In the genomic region with DNA sequence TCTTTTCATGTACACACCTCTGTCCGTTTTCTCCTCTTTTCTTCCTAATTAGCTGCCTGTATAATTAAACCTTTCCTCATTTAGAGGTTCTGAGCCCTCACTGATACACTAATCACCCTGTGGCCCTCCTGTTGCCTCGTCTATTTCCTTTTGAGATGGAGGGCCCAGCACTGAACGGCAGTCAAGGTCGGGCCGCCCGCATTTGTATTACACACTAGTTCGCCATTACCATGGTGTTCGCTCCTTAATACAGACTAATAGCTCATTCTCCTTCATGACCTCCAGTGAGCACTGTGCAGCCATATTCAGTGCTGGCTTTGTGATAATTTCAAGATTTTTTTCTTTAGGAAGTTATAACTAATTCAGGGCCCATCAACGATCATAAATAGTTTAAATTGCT, we compare ENCODE assay signal across 25 cellular contexts.
"Had no signal": no experiment of that assay in that cellular context is flagged by ENCODE, and none has a peak within 500 bp of the region (broad histone marks: within the 10 kb centered on the region; RNA-seq: fewer than 3 reads in every experiment).

No MANE protein-coding gene starts in this region.

- DNase-seq: activated CD4-positive, alpha-beta memory T cell treated with anti-CD3 and anti-CD28 coated beads, Interleukin-2, amount 10 ng/mL, durations not matched to agents 7 days and 5 days; activated CD4-positive, alpha-beta T cell treated with anti-CD3 and anti-CD28 coated beads for 1 hour; activated CD4-positive, alpha-beta T cell treated with anti-CD3 and anti-CD28 coated beads, Interleukin-2, amount 10 ng/mL, durations not matched to agents 7 days and 5 days; activated naive CD4-positive, alpha-beta T cell; activated T-cell treated with anti-CD3 and anti-CD28 coated beads, Interleukin-2, amount 50 U/mL, for 48 hours; anterior cingulate cortex; body of pancreas; cerebellar nuclear complex; dorsolateral prefrontal cortex; effector memory CD4-positive, alpha-beta T cell; heart left ventricle; hypothalamus; naive thymus-derived CD8-positive, alpha-beta T cell; nucleus accumbens; spleen; stimulated activated naive CD4-positive, alpha-beta T cell treated with Interleukin-2 at 50 U/mL for 16 hours; testis; transverse colon had no signal

- H3K4me3 Mint-ChIP-seq: activated CD4-positive, alpha-beta memory T cell treated with anti-CD3 and anti-CD28 coated beads, Interleukin-2, amount 10 ng/mL, durations not matched to agents 7 days and 5 days; activated CD4-positive, alpha-beta T cell treated with anti-CD3 and anti-CD28 coated beads, Interleukin-2, amount 10 ng/mL, durations not matched to agents 7 days and 5 days; memory B cell; naive thymus-derived CD8-positive, alpha-beta T cell; neural crest cell had no signal

- FAIRE-seq: urothelium cell line had no signal

- H3K27ac ChIP-seq: body of pancreas, cardiac muscle cell, coronary artery, dorsolateral prefrontal cortex, heart left ventricle, right atrium auricular region, spleen, testis, transverse colon had no signal

- H3K9me3 ChIP-seq: body of pancreas, heart left ventricle, right atrium auricular region, spleen, testis, transverse colon had no signal

- H3K27me3 ChIP-seq: body of pancreas, cardiac muscle cell, right atrium auricular region, testis had no signal

- H3K9me3 Mint-ChIP-seq: activated CD4-positive, alpha-beta memory T cell treated with anti-CD3 and anti-CD28 coated beads, Interleukin-2, amount 10 ng/mL, durations not matched to agents 7 days and 5 days; activated CD4-positive, alpha-beta T cell treated with anti-CD3 and anti-CD28 coated beads, Interleukin-2, amount 10 ng/mL, durations not matched to agents 7 days and 5 days; memory B cell; neural crest cell had no signal

- H3K4me3 ChIP-seq: body of pancreas, cardiac muscle cell, coronary artery, dorsolateral prefrontal cortex, heart left ventricle, right atrium auricular region, spleen, testis, transverse colon had no signal

- H3K36me3 ChIP-seq: cardiac muscle cell, heart left ventricle, right atrium auricular region, spleen, transverse colon had no signal

- H3K36me3 Mint-ChIP-seq: activated naive CD4-positive, alpha-beta T cell treated with anti-CD3 and anti-CD28 coated beads, Interleukin-2, amount 50 U/mL, for 72 hours; memory B cell; naive thymus-derived CD8-positive, alpha-beta T cell had no signal

- H3K27ac Mint-ChIP-seq: activated CD4-positive, alpha-beta memory T cell treated with anti-CD3 and anti-CD28 coated beads, Interleukin-2, amount 10 ng/mL, durations not matched to agents 7 days and 5 days; activated CD4-positive, alpha-beta T cell treated with anti-CD3 and anti-CD28 coated beads, Interleukin-2, amount 10 ng/mL, durations not matched to agents 7 days and 5 days; activated naive CD4-positive, alpha-beta T cell treated with anti-CD3 and anti-CD28 coated beads, Interleukin-2, amount 50 U/mL, for 72 hours; memory B cell; naive thymus-derived CD8-positive, alpha-beta T cell had no signal

- H3K4me1 ChIP-seq: body of pancreas, transverse colon had no signal

- ATAC-seq: activated naive CD4-positive, alpha-beta T cell treated with anti-CD3 and anti-CD28 coated beads, Interleukin-2, amount 50 U/mL, for 72 hours; body of pancreas; heart left ventricle; naive thymus-derived CD8-positive, alpha-beta T cell had no signal

- H3K4me1 Mint-ChIP-seq: activated CD4-positive, alpha-beta memory T cell treated with anti-CD3 and anti-CD28 coated beads, Interleukin-2, amount 10 ng/mL, durations not matched to agents 7 days and 5 days; activated CD4-positive, alpha-beta T cell treated with anti-CD3 and anti-CD28 coated beads, Interleukin-2, amount 10 ng/mL, durations not matched to agents 7 days and 5 days; memory B cell; naive thymus-derived CD8-positive, alpha-beta T cell had no signal
